ENCODE assay signal across 8 cellular contexts in the genomic region with DNA sequence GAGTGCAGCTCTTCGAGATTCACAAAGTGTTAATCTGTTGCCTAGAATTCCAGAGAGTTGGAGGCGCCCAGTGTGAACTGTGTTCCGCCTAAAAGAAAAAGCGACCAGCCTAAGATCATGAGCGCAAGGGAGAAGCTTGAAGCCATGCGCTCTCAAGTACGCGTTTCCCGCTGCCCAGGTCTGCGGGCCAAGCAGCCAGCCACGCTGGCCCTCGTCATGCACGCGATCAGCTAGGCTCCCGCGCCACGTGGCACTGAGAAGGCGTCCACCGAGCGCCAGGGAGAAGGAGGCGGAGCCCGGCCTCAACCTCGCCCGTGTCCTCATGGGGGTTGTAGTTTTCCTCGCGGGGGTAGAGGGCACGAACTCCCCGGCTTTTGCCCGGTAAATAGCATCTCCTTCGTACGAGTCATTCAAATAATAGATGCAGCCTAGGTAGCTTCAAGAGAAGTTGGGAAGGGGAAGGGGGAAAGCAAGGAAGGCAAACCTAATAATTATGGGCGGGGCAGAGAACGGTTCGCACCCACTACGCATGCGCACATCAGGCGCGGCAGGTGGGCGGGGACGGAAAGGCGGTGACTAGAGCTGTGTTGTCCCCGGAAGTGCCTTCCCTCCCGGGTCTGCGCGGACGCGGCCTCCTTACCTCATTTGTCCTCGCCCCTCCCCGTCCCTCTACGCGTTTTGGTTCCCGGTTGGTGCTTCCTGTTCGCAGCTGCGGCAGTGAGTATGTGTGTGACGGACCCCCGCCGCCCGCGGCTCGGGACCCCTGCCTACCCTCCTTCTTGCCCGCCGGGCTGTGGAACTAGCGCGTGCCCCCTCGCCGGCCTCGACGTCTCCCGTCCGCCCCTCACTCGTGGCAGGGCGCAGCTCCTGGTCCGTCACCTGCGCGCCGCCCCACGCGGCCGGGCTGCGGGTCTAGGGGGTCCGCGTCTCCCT. TPM values are rescaled to one million over a fixed set of nuclear protein-coding genes. Genes with fewer than 3 reads are reported as not detected.
DNase-seq lines count a peak whose midpoint lies in the region; ATAC-seq and TF ChIP-seq lines count a peak whose summit lies in the region.

A gene (plus strand): TSS at position 668 of the 933 bp plus-strand sequence.

- H3K4me1 ChIP-seq in IMR-90 (ENCODE audit: control insufficient read depth, insufficient read depth, low read length): no peaks in the 10 kb centered on the region; the same call in 1 of the 2 replicates
- H3K4me1 ChIP-seq in mononuclear cell (ENCODE audit: insufficient read depth, low read length): peaks cover 21% of the 10 kb centered on the region

- peak within 1 kb of the TSS; percentile 98 for H3K14ac ChIP-seq in IMR-90 (replicated peaks; ENCODE audit: low read depth, low read length)

- TF ChIP-seq RAD21 in IMR-90 (IDR thresholded peaks at IDR 0.05; ENCODE audit: low read length): no peak

- no peaks in the 10 kb centered on the region for H3K36me3 ChIP-seq in IMR-90 (ENCODE audit: control insufficient read depth, insufficient read depth, low read length)

- H3K56ac ChIP-seq in IMR-90 (ENCODE audit: extremely low read depth, insufficient read depth, low read length): peak within 1 kb of the TSS; percentile 98

- peak within 1 kb of the TSS; percentile 68; the same call in 1 of the 2 replicates for H2AK5ac ChIP-seq in IMR-90 (ENCODE audit: low read depth, low read length)

- peak within 1 kb of the TSS; percentile 95 to 96 for H4K8ac ChIP-seq in IMR-90 (ENCODE audit: low read depth in 2 of 2, low read length in 2 of 2)

- H2AFZ ChIP-seq in IMR-90 (replicated peaks; ENCODE audit: low read length, poor library complexity): peak within 1 kb of the TSS; percentile 98

- H2BK20ac ChIP-seq in IMR-90 (ENCODE audit: low read depth, low read length): peak within 1 kb of the TSS; percentile 91

- POLR2A ChIA-PET in IMR-90 (lab: Charles Lee; ENCODE audit: unreplicated experiment): interaction anchor here (0.6 to 0.9 kb wide), 3 partner anchors 16 to 174 kb away, joined by 3 to 18 read pairs (median 3); no protein-coding TSS in a partner anchor

- intact Hi-C loops in IMR-90 (cut with micrococcal nuclease): loop anchor here (5.0 to 10.0 kb wide), 4 partner anchors 38 to 248 kb away; no protein-coding TSS in a partner anchor

- TF ChIP-seq POLR2A in IMR-90 (IDR thresholded peaks at IDR 0.05; ENCODE audit: low read depth, low read length): peak; percentile 86

- peak within 1 kb of the TSS; percentile 100 for H3K4me2 ChIP-seq in IMR-90 (ENCODE audit: low read depth, low read length)

- H3K9me1 ChIP-seq in IMR-90 (ENCODE audit: insufficient read depth, low read length): no peaks in the 10 kb centered on the region

- in situ Hi-C loops in IMR-90 (cut with MboI; ENCODE audit: low sequenced_read_pairs): no loop called here

- 3% methylated on average over 31 of the region's 82 CpGs; no CpG with 5 or more reads in 1 of the 2 experiments for WGBS in IMR-90 (ENCODE audit: extremely low coverage in 2 of 2, insufficient read length in 1 of 2), 2 experiments

- H3K4me3 ChIP-seq in IMR-90 (ENCODE audit: insufficient read depth, low read depth, low read length) (peak within 1 kb of the TSS; percentile 79), epithelial cell of esophagus (ENCODE audit: low read length) (peak within 1 kb of the TSS; percentile 81), mononuclear cell (ENCODE audit: low read length) (peak within 1 kb of the TSS; percentile 96)

- ATAC-seq in GM21528 (IDR thresholded peaks at IDR 0.05; ENCODE audit: low FRiP score, unreplicated experiment): peak; percentile 94
- peak; percentile 98 for ATAC-seq in IMR-90 (ENCODE audit: low read depth)

- H3K9ac ChIP-seq in IMR-90 (ENCODE audit: low read depth, low read length): peak within 1 kb of the TSS; percentile 73

- H4K91ac ChIP-seq in IMR-90 (ENCODE audit: insufficient read depth, low read depth, low read length): peak within 1 kb of the TSS; percentile 99

- peak within 1 kb of the TSS; percentile 98 for H3K4ac ChIP-seq in IMR-90 (ENCODE audit: low read depth, low read length)

- dilution Hi-C loops in IMR-90 (cut with HindIII; ENCODE audit: low sequenced_read_pairs, unreplicated experiment): no loop called here

- peak within 1 kb of the TSS; percentile 91 for H3K27ac ChIP-seq in IMR-90 (ENCODE audit: insufficient read depth, low read length)

- H2AK9ac ChIP-seq in IMR-90 (replicated peaks; ENCODE audit: low read depth, low read length, poor library complexity): peak within 1 kb of the TSS; percentile 94

- H3K9me3 ChIP-seq in IMR-90 (ENCODE audit: control insufficient read depth, insufficient read depth, low read length): no peaks in the 10 kb centered on the region
- no peaks in the 10 kb centered on the region for H3K9me3 ChIP-seq in mononuclear cell (ENCODE audit: low read depth, low read length)

- TF ChIP-seq CTCF in IMR-90 (conservative IDR thresholded peaks at IDR 0.05; ENCODE audit: low read depth, low read length): no peak
- TF ChIP-seq CTCF in epithelial cell of esophagus (IDR thresholded peaks at IDR 0.05; ENCODE audit: insufficient read depth, low read depth, low read length, missing control alignments): no peak

- peak within 1 kb of the TSS; percentile 99; the same call in 2 of the 3 replicates for H2BK15ac ChIP-seq in IMR-90 (ENCODE audit: low read depth, low read length)

- peaks cover 5 to 31% of the 10 kb centered on the region in 2 experiments for H3K79me1 ChIP-seq in IMR-90 (ENCODE audit: low read depth in 1 of 2, low read length in 2 of 2)

- CTCF ChIA-PET in IMR-90 (lab: Yijun Ruan, JAX): interaction anchor here (0.6 to 1.3 kb wide), 3 partner anchors 9 to 173 kb away, joined by 3 to 4 read pairs (median 3); no protein-coding TSS in a partner anchor

- H2BK5ac ChIP-seq in IMR-90 (ENCODE audit: low read depth, low read length, poor library complexity, severe bottlenecking): peak within 1 kb of the TSS; percentile 92

- H4K20me1 ChIP-seq in IMR-90 (ENCODE audit: insufficient read depth, low read length): peaks cover 4% of the 10 kb centered on the region; the same call in 1 of the 2 replicates

- no TSS peak for BruUV-seq in IMR-90 (replicated peaks; lab: Mats Ljungman, UMichigan)

- no peaks in the 10 kb centered on the region for H3K27me3 ChIP-seq in IMR-90 (ENCODE audit: control insufficient read depth, insufficient read depth, low read length)
- H3K27me3 ChIP-seq in mononuclear cell (ENCODE audit: insufficient read depth, low read length): no peaks in the 10 kb centered on the region

- H3K18ac ChIP-seq in IMR-90 (ENCODE audit: low read depth, low read length): peak within 1 kb of the TSS; percentile 93

- DNase-seq in DMS 273 (lab: John Stamatoyannopoulos, UW; ENCODE audit: unreplicated experiment) (peak; percentile 97), IMR-90 (peak; percentile 93), OCI-M1 (lab: John Stamatoyannopoulos, UW) (peak; percentile 97), activated T-cell treated with anti-CD3 and anti-CD28 coated beads for 24 hours (ENCODE audit: low read depth) (peak; percentile 95), epithelial cell of esophagus (ENCODE audit: low read depth) (peak; percentile 95)
- DNase-seq in stimulated activated CD8-positive, alpha-beta memory T cell treated with anti-CD3 and anti-CD28 coated beads, Interleukin-4, amount 100 ng/mL, for 1 hour (ENCODE audit: low read depth in 2 of 2, low spot score in 1 of 2): peak; percentile 93 to 95

- peak within 1 kb of the TSS; percentile 97 for H2BK120ac ChIP-seq in IMR-90 (ENCODE audit: low read depth, low read length)

- peak within 1 kb of the TSS; percentile 84 for H3K23ac ChIP-seq in IMR-90 (ENCODE audit: low read depth, low read length)

- peak within 1 kb of the TSS; percentile 95 for H4K5ac ChIP-seq in IMR-90 (ENCODE audit: low read depth, low read length)

TF ChIP-seq in IMR-90, 13 proteins besides CTCF, POLR2A, EP300 and RAD21:
- TF ChIP-seq RCOR1 (IDR thresholded peaks at IDR 0.05; ENCODE audit: insufficient replicate concordance, low read length): peak; percentile 9
- no peak for TF ChIP-seq SMC3 (IDR thresholded peaks at IDR 0.05; ENCODE audit: low read depth, low read length)
- peak; percentile 63 for TF ChIP-seq MAZ (IDR thresholded peaks at IDR 0.05; ENCODE audit: borderline replicate concordance, low read depth, low read length)
- TF ChIP-seq, protein P1, sequence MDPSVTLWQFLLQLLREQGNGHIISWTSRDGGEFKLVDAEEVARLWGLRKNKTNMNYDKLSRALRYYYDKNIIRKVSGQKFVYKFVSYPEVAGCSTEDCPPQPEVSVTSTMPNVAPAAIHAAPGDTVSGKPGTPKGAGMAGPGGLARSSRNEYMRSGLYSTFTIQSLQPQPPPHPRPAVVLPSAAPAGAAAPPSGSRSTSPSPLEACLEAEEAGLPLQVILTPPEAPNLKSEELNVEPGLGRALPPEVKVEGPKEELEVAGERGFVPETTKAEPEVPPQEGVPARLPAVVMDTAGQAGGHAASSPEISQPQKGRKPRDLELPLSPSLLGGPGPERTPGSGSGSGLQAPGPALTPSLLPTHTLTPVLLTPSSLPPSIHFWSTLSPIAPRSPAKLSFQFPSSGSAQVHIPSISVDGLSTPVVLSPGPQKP (IDR thresholded peaks at IDR 0.05; ENCODE audit: borderline replicate concordance, low read depth, low read length): no peak
- peak; percentile 78 for TF ChIP-seq BHLHE40 (IDR thresholded peaks at IDR 0.05; ENCODE audit: low read depth, low read length)
- TF ChIP-seq, protein P2, sequence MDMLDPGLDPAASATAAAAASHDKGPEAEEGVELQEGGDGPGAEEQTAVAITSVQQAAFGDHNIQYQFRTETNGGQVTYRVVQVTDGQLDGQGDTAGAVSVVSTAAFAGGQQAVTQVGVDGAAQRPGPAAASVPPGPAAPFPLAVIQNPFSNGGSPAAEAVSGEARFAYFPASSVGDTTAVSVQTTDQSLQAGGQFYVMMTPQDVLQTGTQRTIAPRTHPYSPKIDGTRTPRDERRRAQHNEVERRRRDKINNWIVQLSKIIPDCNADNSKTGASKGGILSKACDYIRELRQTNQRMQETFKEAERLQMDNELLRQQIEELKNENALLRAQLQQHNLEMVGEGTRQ (IDR thresholded peaks at IDR 0.05; ENCODE audit: low read depth, low read length): peak; percentile 91
- peak; percentile 94; the same call in 1 of the 2 replicates for TF ChIP-seq MXI1 (IDR thresholded peaks at IDR 0.05; ENCODE audit: borderline replicate concordance, low read depth, low read length)

RNA-seq across cellular contexts. Expression of the gene that starts here (rescaled TPM):
- total RNA-seq in IMR-90 (2012; rRNA removed) (21.4 and 28.7 TPM in 2 replicates), mononuclear cell (68.4 TPM)
- polyA plus RNA-seq in IMR-90 (2012; rRNA removed): 13.2 and 13.6 TPM in 2 replicates
- 7.7 and 17.7 TPM in 2 replicates for polyA plus RNA-seq in IMR-90 (2012; cell fraction: cytosol; rRNA removed)
- 4.6 and 18.3 TPM in 2 replicates for polyA plus RNA-seq in IMR-90 (2012; cell fraction: nucleus; rRNA removed; ENCODE audit: low replicate concordance)

Comparison
In these comparisons a context has a peak if more than half of its experiments do, and no peak if none do; other contexts are left out.
1. Peak in every context shown above with its lines: DNase-seq, ATAC-seq, H3K4me3 ChIP-seq and H3K27ac ChIP-seq.